Comparison of ENCODE assay signal across 19 cellular contexts in the genomic region with DNA sequence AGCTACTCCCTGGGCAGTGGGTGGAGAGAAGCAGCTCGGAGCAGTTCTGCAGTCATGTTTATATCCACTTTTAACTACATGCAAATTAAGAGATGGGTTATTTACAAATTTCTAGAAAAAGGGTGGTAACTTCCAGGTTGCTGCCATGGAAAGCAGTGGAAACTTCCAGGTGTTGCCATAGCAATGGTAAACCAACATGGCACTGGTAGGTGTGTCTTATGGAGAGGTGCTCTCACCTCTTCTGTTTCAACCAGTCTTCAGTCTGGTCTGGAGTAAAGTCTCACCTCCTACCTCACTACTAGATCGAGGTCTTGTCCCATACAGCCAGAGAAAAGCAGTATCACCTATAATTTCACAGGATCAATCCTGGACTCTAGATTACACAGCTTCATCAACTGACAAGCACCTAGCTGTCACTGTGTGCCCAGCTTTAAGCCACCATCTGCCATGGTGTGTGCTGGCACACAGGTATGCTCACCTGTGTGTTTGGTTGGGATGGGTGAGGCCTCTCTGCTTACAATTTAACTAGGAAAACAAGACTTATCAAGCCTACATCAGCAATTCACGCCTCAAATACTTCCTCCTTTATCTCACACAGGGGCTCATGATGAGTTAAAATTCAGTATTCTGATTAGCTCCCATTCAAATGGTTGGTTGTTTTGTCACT.
"Had no signal": no experiment of that assay in that cellular context is flagged by ENCODE, and none has a peak within 500 bp of the region (broad histone marks: within the 10 kb centered on the region; RNA-seq: fewer than 3 reads in every experiment).

No MANE protein-coding gene starts in this region.

- H3K27ac ChIP-seq: esophagus muscularis mucosa, prostate gland, right atrium auricular region had no signal

- H3K4me1 Mint-ChIP-seq: central memory CD8-positive, alpha-beta T cell; memory B cell had no signal

- H3K36me3 Mint-ChIP-seq: memory B cell; natural killer cell treated with Interleukin-12 subunit alpha and Interleukin-12 subunit beta and Interleukin-15 and Interleukin-18, amount 100 ng/mL, for 72 hours had no signal

- H3K27me3 ChIP-seq: esophagus muscularis mucosa, right atrium auricular region had no signal

- H3K36me3 ChIP-seq: prostate gland, right atrium auricular region had no signal

- H3K4me1 ChIP-seq: esophagus muscularis mucosa, prostate gland, right atrium auricular region had no signal

- H3K27me3 Mint-ChIP-seq: activated CD4-positive, alpha-beta T cell treated with anti-CD3 and anti-CD28 coated beads, Interleukin-2, amount 10 ng/mL, durations not matched to agents 24 days and 14 days; type B pancreatic cell had no signal

- H3K27ac Mint-ChIP-seq: activated CD4-positive, alpha-beta T cell treated with anti-CD3 and anti-CD28 coated beads, Interleukin-2, amount 10 ng/mL, durations not matched to agents 24 days and 14 days; activated CD8-positive, alpha-beta T cell treated with anti-CD3 and anti-CD28 coated beads, Interleukin-2, amount 10 ng/mL, durations not matched to agents 7 days and 5 days; activated naive CD4-positive, alpha-beta T cell treated with anti-CD3 and anti-CD28 coated beads for 36 hours; activated naive CD8-positive, alpha-beta T cell treated with anti-CD3 and anti-CD28 coated beads, Interleukin-2, amount 50 U/mL, for 24 hours; activated T-cell treated with anti-CD3 and anti-CD28 coated beads, Interleukin-2, amount 50 U/mL, for 24 hours; brain; memory B cell; natural killer cell treated with Interleukin-12 subunit alpha and Interleukin-12 subunit beta and Interleukin-15 and Interleukin-18, amount 100 ng/mL, for 72 hours; type B pancreatic cell had no signal

- H3K4me3 Mint-ChIP-seq: activated CD4-positive, alpha-beta T cell treated with anti-CD3 and anti-CD28 coated beads, Interleukin-2, amount 10 ng/mL, durations not matched to agents 24 days and 14 days; activated CD8-positive, alpha-beta T cell treated with anti-CD3 and anti-CD28 coated beads, Interleukin-2, amount 10 ng/mL, durations not matched to agents 7 days and 5 days; activated naive CD4-positive, alpha-beta T cell treated with anti-CD3 and anti-CD28 coated beads for 36 hours; activated naive CD8-positive, alpha-beta T cell treated with anti-CD3 and anti-CD28 coated beads, Interleukin-2, amount 50 U/mL, for 24 hours; activated T-cell treated with anti-CD3 and anti-CD28 coated beads, Interleukin-2, amount 50 U/mL, for 24 hours; brain; central memory CD8-positive, alpha-beta T cell; memory B cell; natural killer cell treated with Interleukin-12 subunit alpha and Interleukin-12 subunit beta and Interleukin-15 and Interleukin-18, amount 100 ng/mL, for 72 hours; stimulated activated naive CD8-positive, alpha-beta T cell treated with anti-CD3 and anti-CD28 coated beads, Interleukin-15, amount 100 ng/mL, for 72 hours; type B pancreatic cell had no signal

- ATAC-seq: activated naive CD8-positive, alpha-beta T cell treated with anti-CD3 and anti-CD28 coated beads, Interleukin-2, amount 50 U/mL, for 24 hours; natural killer cell treated with Interleukin-12 subunit alpha and Interleukin-12 subunit beta and Interleukin-15 and Interleukin-18, amount 100 ng/mL, for 72 hours; stimulated activated naive CD8-positive, alpha-beta T cell treated with anti-CD3 and anti-CD28 coated beads, Interleukin-15, amount 100 ng/mL, for 72 hours had no signal

- DNase-seq: activated CD4-positive, alpha-beta T cell treated with anti-CD3 and anti-CD28 coated beads, Interleukin-2, amount 10 ng/mL, durations not matched to agents 24 days and 14 days; activated CD4-positive, CD25-positive, alpha-beta regulatory T cell; activated CD8-positive, alpha-beta T cell treated with anti-CD3 and anti-CD28 coated beads, Interleukin-2, amount 10 ng/mL, durations not matched to agents 7 days and 5 days; activated naive CD4-positive, alpha-beta T cell treated with anti-CD3 and anti-CD28 coated beads for 36 hours; activated naive CD8-positive, alpha-beta T cell treated with anti-CD3 and anti-CD28 coated beads, Interleukin-2, amount 50 U/mL, for 24 hours; activated T-cell treated with anti-CD3 and anti-CD28 coated beads, Interleukin-2, amount 50 U/mL, for 24 hours; anterior cingulate cortex; effector CD8-positive, alpha-beta T cell; stimulated activated naive CD8-positive, alpha-beta T cell treated with anti-CD3 and anti-CD28 coated beads, Interleukin-15, amount 100 ng/mL, for 72 hours; T1000 had no signal

- H3K9me3 ChIP-seq: esophagus muscularis mucosa, prostate gland, right atrium auricular region had no signal

- H3K4me3 ChIP-seq: esophagus muscularis mucosa, prostate gland, right atrium auricular region had no signal

- H3K9me3 Mint-ChIP-seq: activated CD4-positive, alpha-beta T cell treated with anti-CD3 and anti-CD28 coated beads, Interleukin-2, amount 10 ng/mL, durations not matched to agents 24 days and 14 days; activated naive CD4-positive, alpha-beta T cell treated with anti-CD3 and anti-CD28 coated beads for 36 hours; activated naive CD8-positive, alpha-beta T cell treated with anti-CD3 and anti-CD28 coated beads, Interleukin-2, amount 50 U/mL, for 24 hours; activated T-cell treated with anti-CD3 and anti-CD28 coated beads, Interleukin-2, amount 50 U/mL, for 24 hours; central memory CD8-positive, alpha-beta T cell; natural killer cell treated with Interleukin-12 subunit alpha and Interleukin-12 subunit beta and Interleukin-15 and Interleukin-18, amount 100 ng/mL, for 72 hours; stimulated activated naive CD8-positive, alpha-beta T cell treated with anti-CD3 and anti-CD28 coated beads, Interleukin-15, amount 100 ng/mL, for 72 hours had no signal

- FAIRE-seq: endothelial cell of umbilical vein had no signal
